In genomic region chr1:165755393-165756010, GRCh38 we compare ENCODE assay signal across 17 cellular contexts.
"Had no signal": no experiment of that assay in that cellular context is flagged by ENCODE, and none has a peak within 500 bp of the region (broad histone marks: within the 10 kb centered on the region; RNA-seq: fewer than 3 reads in every experiment).

No MANE protein-coding gene starts in this region.

- H3K9me3 Mint-ChIP-seq: nephron; stimulated activated naive CD8-positive, alpha-beta T cell treated with anti-CD3 and anti-CD28 coated beads, Interleukin-15, Interleukin-2, amounts not matched to agents 100 ng/mL and 50 ng/mL, for 24 hours had no signal

- H3K27me3 ChIP-seq: adrenal gland, gastrocnemius medialis, upper lobe of right lung had no signal

- H3K9me3 ChIP-seq: adrenal gland, gastrocnemius medialis, mucosa of descending colon, upper lobe of right lung had no signal

- DNase-seq: activated CD4-positive, CD25-positive, alpha-beta regulatory T cell treated with anti-CD3 and anti-CD28 coated beads, Interleukin-2, amount 50 U/mL, for 72 hours; activated gamma-delta T cell treated with Interleukin-2 at 50 U/mL for 16 hours; activated T-cell treated with anti-CD3 and anti-CD28 coated beads for 4 hours; adrenal gland; caudate nucleus; effector CD4-positive, alpha-beta T cell; gastrocnemius medialis; islet precursor cell; mucosa of descending colon; stimulated activated CD4-positive, alpha-beta T cell treated with anti-CD3 and anti-CD28 coated beads, Interleukin-2, amount 100 ng/mL, for 48 hours; upper lobe of right lung had no signal

- H3K4me1 Mint-ChIP-seq: nephron had no signal

- H3K27ac ChIP-seq: adrenal gland, coronary artery, epithelial cell of prostate, gastrocnemius medialis, upper lobe of right lung had no signal

- H3K4me3 ChIP-seq: adrenal gland, coronary artery, gastrocnemius medialis, mucosa of descending colon, upper lobe of right lung had no signal

- ATAC-seq: gastrocnemius medialis, left lobe of liver, mucosa of descending colon, SK-N-SH treated with all-trans-retinoic acid at 6 μM for 48 hours, upper lobe of right lung had no signal

- H3K4me1 ChIP-seq: upper lobe of right lung had no signal

- H3K27me3 Mint-ChIP-seq: stimulated activated naive CD8-positive, alpha-beta T cell treated with anti-CD3 and anti-CD28 coated beads, Interleukin-15, Interleukin-2, amounts not matched to agents 100 ng/mL and 50 ng/mL, for 24 hours had no signal

- H3K27ac Mint-ChIP-seq: nephron; stimulated activated naive CD8-positive, alpha-beta T cell treated with anti-CD3 and anti-CD28 coated beads, Interleukin-15, Interleukin-2, amounts not matched to agents 100 ng/mL and 50 ng/mL, for 24 hours had no signal

- H3K4me3 Mint-ChIP-seq: nephron; stimulated activated naive CD8-positive, alpha-beta T cell treated with anti-CD3 and anti-CD28 coated beads, Interleukin-15, Interleukin-2, amounts not matched to agents 100 ng/mL and 50 ng/mL, for 24 hours had no signal
